1 cellular context compared by ENCODE assay signal in the genomic region with DNA sequence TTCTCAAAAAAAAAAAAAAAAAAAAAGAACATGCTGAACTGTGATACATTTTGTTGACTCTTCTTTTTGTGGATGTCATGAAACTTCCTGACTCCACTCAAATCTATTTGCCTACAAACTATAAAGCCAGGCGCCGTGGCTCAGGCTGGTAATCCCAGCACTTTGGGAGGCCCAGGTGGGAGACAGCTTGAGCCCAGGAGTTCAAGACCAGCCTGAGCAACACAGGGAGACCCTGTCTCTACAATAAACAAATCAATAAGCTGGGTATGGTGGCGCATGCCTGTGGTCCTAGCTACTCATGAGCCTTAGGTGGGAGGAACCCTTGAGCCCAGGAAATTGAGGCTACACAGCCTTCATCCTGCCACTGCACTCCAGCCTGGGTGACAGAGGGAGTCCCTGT.
TF ChIP-seq lines count a peak whose summit lies in the region.

No MANE protein-coding gene starts in this region.

TF ChIP-seq in HepG2, 621 proteins besides CTCF, POLR2A, EP300 and RAD21 (continues in another document):
- TF ChIP-seq NCOA1 (CRISPR knock-in tag; IDR thresholded peaks at IDR 0.05) (no peak), ONECUT2 (CRISPR knock-in tag; IDR thresholded peaks at IDR 0.05) (peak; percentile 67; the same call in 1 of the 2 replicates), ZBTB7A (CRISPR knock-in tag; IDR thresholded peaks at IDR 0.05) (peak; percentile 47; the same call in 1 of the 2 replicates), RCOR2 (CRISPR knock-in tag; IDR thresholded peaks at IDR 0.05) (0 out of 2 replicates have a peak, but pooled peaks have one; percentile 15), ZBTB20 (CRISPR knock-in tag; IDR thresholded peaks at IDR 0.05; ENCODE audit: borderline replicate concordance, low read depth) (no peak), SIN3B (IDR thresholded peaks at IDR 0.05; ENCODE audit: low read length) (no peak), PHF21A (CRISPR knock-in tag; IDR thresholded peaks at IDR 0.05) (peak; percentile 56), MAFK (conservative IDR thresholded peaks at IDR 0.05 in 1 of 2, IDR thresholded peaks at IDR 0.05 in 1 of 2; ENCODE audit: low read length in 2 of 2) (peak in 1 of 2 experiments; percentile 5; a peak in 1 of 4 replicates), ZSCAN25 (CRISPR knock-in tag; IDR thresholded peaks at IDR 0.05) (no peak), ETV5 (CRISPR knock-in tag; IDR thresholded peaks at IDR 0.05; ENCODE audit: borderline replicate concordance) (peak; percentile 28; the same call in 1 of the 2 replicates), ZMYM2 (CRISPR knock-in tag; IDR thresholded peaks at IDR 0.05) (0 out of 2 replicates have a peak, but pooled peaks have one; percentile 29), DMAP1 (CRISPR knock-in tag; IDR thresholded peaks at IDR 0.05) (no peak), MXI1 (IDR thresholded peaks at IDR 0.05; ENCODE audit: borderline replicate concordance, low read depth, low read length) (no peak), WIZ (CRISPR knock-in tag; IDR thresholded peaks at IDR 0.05) (no peak), TARDBP (CRISPR knock-in tag; IDR thresholded peaks at IDR 0.05) (no peak), ZNF326 (CRISPR knock-in tag; IDR thresholded peaks at IDR 0.05; ENCODE audit: borderline replicate concordance) (no peak), ZNF296 (CRISPR knock-in tag; conservative IDR thresholded peaks at IDR 0.05) (no peak), ZNF235 (CRISPR knock-in tag; IDR thresholded peaks at IDR 0.05; ENCODE audit: borderline replicate concordance) (no peak), AGO2 (optimal IDR thresholded peaks at IDR 0.05; ENCODE audit: low read depth, low read length) (no peak), AGO1 (IDR thresholded peaks at IDR 0.05; ENCODE audit: low read depth, low read length, poor library complexity, severe bottlenecking) (no peak), FOXP1 (IDR thresholded peaks at IDR 0.05) (no peak), FOXP1 (CRISPR knock-in tag; IDR thresholded peaks at IDR 0.05) (peak; percentile 51), NCOA2 (CRISPR knock-in tag; IDR thresholded peaks at IDR 0.05) (no peak), TEAD3 (CRISPR knock-in tag; optimal IDR thresholded peaks at IDR 0.05; ENCODE audit: borderline replicate concordance) (no peak), KDM6A (CRISPR knock-in tag; IDR thresholded peaks at IDR 0.05; ENCODE audit: low read depth) (no peak), KLF12 (CRISPR knock-in tag; IDR thresholded peaks at IDR 0.05; ENCODE audit: borderline replicate concordance) (peak; percentile 32; the same call in 1 of the 2 replicates), POLR2AphosphoS2 (IDR thresholded peaks at IDR 0.05; ENCODE audit: low read depth, low read length) (no peak), RARG (CRISPR knock-in tag; IDR thresholded peaks at IDR 0.05; ENCODE audit: low read depth) (no peak), HNRNPK (IDR thresholded peaks at IDR 0.05; ENCODE audit: low read depth, low read length, poor library complexity, severe bottlenecking) (no peak), ZNF343 (CRISPR knock-in tag; IDR thresholded peaks at IDR 0.05) (no peak), ZNF264 (CRISPR knock-in tag; IDR thresholded peaks at IDR 0.05) (no peak), HDAC1 (CRISPR knock-in tag; IDR thresholded peaks at IDR 0.05) (0 out of 2 replicates have a peak, but pooled peaks have one; percentile 5), ZSCAN30 (CRISPR knock-in tag; IDR thresholded peaks at IDR 0.05) (no peak), U2AF2 (IDR thresholded peaks at IDR 0.05; ENCODE audit: low read depth, low read length) (no peak), ELF4 (CRISPR knock-in tag; IDR thresholded peaks at IDR 0.05; ENCODE audit: borderline replicate concordance) (no peak), ZNF446 (CRISPR knock-in tag; IDR thresholded peaks at IDR 0.05) (no peak), ZFP82 (CRISPR knock-in tag; IDR thresholded peaks at IDR 0.05; ENCODE audit: borderline replicate concordance) (no peak), ZNF839 (CRISPR knock-in tag; IDR thresholded peaks at IDR 0.05; ENCODE audit: borderline replicate concordance) (0 out of 2 replicates have a peak, but pooled peaks have one; percentile 19), RBFOX2 (IDR thresholded peaks at IDR 0.05; ENCODE audit: low read depth, low read length) (no peak), ZSCAN31 (CRISPR knock-in tag; IDR thresholded peaks at IDR 0.05; ENCODE audit: low read depth) (0 out of 2 replicates have a peak, but pooled peaks have one; percentile 7), NR2C2 (CRISPR knock-in tag; IDR thresholded peaks at IDR 0.05; ENCODE audit: borderline replicate concordance) (no peak), ZSCAN21 (CRISPR knock-in tag; IDR thresholded peaks at IDR 0.05; ENCODE audit: borderline replicate concordance) (no peak)
- TF ChIP-seq, protein P1, sequence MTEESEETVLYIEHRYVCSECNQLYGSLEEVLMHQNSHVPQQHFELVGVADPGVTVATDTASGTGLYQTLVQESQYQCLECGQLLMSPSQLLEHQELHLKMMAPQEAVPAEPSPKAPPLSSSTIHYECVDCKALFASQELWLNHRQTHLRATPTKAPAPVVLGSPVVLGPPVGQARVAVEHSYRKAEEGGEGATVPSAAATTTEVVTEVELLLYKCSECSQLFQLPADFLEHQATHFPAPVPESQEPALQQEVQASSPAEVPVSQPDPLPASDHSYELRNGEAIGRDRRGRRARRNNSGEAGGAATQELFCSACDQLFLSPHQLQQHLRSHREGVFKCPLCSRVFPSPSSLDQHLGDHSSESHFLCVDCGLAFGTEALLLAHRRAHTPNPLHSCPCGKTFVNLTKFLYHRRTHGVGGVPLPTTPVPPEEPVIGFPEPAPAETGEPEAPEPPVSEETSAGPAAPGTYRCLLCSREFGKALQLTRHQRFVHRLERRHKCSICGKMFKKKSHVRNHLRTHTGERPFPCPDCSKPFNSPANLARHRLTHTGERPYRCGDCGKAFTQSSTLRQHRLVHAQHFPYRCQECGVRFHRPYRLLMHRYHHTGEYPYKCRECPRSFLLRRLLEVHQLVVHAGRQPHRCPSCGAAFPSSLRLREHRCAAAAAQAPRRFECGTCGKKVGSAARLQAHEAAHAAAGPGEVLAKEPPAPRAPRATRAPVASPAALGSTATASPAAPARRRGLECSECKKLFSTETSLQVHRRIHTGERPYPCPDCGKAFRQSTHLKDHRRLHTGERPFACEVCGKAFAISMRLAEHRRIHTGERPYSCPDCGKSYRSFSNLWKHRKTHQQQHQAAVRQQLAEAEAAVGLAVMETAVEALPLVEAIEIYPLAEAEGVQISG (CRISPR knock-in tag; IDR thresholded peaks at IDR 0.05): 0 out of 2 replicates have a peak, but pooled peaks have one; percentile 8
- TF ChIP-seq, protein P2, sequence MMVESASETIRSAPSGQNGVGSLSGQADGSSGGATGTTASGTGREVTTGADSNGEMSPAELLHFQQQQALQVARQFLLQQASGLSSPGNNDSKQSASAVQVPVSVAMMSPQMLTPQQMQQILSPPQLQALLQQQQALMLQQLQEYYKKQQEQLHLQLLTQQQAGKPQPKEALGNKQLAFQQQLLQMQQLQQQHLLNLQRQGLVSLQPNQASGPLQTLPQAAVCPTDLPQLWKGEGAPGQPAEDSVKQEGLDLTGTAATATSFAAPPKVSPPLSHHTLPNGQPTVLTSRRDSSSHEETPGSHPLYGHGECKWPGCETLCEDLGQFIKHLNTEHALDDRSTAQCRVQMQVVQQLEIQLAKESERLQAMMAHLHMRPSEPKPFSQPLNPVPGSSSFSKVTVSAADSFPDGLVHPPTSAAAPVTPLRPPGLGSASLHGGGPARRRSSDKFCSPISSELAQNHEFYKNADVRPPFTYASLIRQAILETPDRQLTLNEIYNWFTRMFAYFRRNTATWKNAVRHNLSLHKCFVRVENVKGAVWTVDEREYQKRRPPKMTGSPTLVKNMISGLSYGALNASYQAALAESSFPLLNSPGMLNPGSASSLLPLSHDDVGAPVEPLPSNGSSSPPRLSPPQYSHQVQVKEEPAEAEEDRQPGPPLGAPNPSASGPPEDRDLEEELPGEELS (CRISPR knock-in tag; IDR thresholded peaks at IDR 0.05): peak; percentile 47; the same call in 1 of the 2 replicates
- TF ChIP-seq, protein P3, sequence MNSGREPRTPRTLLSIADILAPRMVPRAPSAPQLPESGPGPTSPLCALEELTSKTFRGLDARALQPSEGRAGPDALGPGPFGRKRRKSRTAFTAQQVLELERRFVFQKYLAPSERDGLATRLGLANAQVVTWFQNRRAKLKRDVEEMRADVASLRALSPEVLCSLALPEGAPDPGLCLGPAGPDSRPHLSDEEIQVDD (CRISPR knock-in tag; IDR thresholded peaks at IDR 0.05; ENCODE audit: borderline replicate concordance): no peak
- TF ChIP-seq, protein P4, sequence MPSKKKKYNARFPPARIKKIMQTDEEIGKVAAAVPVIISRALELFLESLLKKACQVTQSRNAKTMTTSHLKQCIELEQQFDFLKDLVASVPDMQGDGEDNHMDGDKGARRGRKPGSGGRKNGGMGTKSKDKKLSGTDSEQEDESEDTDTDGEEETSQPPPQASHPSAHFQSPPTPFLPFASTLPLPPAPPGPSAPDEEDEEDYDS (CRISPR knock-in tag; IDR thresholded peaks at IDR 0.05): no peak
- TF ChIP-seq, protein P5, sequence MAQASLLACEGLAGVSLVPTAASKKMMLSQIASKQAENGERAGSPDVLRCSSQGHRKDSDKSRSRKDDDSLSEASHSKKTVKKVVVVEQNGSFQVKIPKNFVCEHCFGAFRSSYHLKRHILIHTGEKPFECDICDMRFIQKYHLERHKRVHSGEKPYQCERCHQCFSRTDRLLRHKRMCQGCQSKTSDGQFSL (CRISPR knock-in tag; IDR thresholded peaks at IDR 0.05): no peak
- TF ChIP-seq, protein P6, sequence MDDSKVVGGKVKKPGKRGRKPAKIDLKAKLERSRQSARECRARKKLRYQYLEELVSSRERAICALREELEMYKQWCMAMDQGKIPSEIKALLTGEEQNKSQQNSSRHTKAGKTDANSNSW (CRISPR knock-in tag; IDR thresholded peaks at IDR 0.05; ENCODE audit: borderline replicate concordance): no peak
- TF ChIP-seq, protein P7, sequence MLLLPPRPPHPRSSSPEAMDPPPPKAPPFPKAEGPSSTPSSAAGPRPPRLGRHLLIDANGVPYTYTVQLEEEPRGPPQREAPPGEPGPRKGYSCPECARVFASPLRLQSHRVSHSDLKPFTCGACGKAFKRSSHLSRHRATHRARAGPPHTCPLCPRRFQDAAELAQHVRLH (CRISPR knock-in tag; IDR thresholded peaks at IDR 0.05; ENCODE audit: borderline replicate concordance, low read depth): no peak
- TF ChIP-seq, protein P8, sequence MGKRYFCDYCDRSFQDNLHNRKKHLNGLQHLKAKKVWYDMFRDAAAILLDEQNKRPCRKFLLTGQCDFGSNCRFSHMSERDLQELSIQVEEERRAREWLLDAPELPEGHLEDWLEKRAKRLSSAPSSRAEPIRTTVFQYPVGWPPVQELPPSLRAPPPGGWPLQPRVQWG (CRISPR knock-in tag; IDR thresholded peaks at IDR 0.05; ENCODE audit: borderline replicate concordance, low read depth): no peak
- TF ChIP-seq, protein P9, sequence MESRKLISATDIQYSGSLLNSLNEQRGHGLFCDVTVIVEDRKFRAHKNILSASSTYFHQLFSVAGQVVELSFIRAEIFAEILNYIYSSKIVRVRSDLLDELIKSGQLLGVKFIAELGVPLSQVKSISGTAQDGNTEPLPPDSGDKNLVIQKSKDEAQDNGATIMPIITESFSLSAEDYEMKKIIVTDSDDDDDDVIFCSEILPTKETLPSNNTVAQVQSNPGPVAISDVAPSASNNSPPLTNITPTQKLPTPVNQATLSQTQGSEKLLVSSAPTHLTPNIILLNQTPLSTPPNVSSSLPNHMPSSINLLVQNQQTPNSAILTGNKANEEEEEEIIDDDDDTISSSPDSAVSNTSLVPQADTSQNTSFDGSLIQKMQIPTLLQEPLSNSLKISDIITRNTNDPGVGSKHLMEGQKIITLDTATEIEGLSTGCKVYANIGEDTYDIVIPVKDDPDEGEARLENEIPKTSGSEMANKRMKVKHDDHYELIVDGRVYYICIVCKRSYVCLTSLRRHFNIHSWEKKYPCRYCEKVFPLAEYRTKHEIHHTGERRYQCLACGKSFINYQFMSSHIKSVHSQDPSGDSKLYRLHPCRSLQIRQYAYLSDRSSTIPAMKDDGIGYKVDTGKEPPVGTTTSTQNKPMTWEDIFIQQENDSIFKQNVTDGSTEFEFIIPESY (CRISPR knock-in tag; IDR thresholded peaks at IDR 0.05): peak; percentile 48; the same call in 1 of the 2 replicates
- TF ChIP-seq, protein P10, sequence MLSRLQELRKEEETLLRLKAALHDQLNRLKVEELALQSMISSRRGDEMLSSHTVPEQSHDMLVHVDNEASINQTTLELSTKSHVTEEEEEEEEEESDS (CRISPR knock-in tag; IDR thresholded peaks at IDR 0.05; ENCODE audit: borderline replicate concordance): no peak
- TF ChIP-seq, protein P11, sequence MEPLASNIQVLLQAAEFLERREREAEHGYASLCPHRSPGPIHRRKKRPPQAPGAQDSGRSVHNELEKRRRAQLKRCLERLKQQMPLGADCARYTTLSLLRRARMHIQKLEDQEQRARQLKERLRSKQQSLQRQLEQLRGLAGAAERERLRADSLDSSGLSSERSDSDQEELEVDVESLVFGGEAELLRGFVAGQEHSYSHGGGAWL (CRISPR knock-in tag; IDR thresholded peaks at IDR 0.05): peak; percentile 1; the same call in 1 of the 2 replicates
- TF ChIP-seq, protein P12, sequence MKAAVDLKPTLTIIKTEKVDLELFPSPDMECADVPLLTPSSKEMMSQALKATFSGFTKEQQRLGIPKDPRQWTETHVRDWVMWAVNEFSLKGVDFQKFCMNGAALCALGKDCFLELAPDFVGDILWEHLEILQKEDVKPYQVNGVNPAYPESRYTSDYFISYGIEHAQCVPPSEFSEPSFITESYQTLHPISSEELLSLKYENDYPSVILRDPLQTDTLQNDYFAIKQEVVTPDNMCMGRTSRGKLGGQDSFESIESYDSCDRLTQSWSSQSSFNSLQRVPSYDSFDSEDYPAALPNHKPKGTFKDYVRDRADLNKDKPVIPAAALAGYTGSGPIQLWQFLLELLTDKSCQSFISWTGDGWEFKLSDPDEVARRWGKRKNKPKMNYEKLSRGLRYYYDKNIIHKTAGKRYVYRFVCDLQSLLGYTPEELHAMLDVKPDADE (CRISPR knock-in tag; IDR thresholded peaks at IDR 0.05): no peak
- TF ChIP-seq, protein P13, sequence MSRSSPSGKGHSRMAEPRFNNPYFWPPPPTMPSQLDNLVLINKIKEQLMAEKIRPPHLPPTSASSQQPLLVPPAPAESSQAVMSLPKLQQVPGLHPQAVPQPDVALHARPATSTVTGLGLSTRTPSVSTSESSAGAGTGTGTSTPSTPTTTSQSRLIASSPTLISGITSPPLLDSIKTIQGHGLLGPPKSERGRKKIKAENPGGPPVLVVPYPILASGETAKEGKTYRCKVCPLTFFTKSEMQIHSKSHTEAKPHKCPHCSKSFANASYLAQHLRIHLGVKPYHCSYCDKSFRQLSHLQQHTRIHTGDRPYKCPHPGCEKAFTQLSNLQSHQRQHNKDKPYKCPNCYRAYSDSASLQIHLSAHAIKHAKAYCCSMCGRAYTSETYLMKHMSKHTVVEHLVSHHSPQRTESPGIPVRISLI (CRISPR knock-in tag; IDR thresholded peaks at IDR 0.05; ENCODE audit: borderline replicate concordance): peak; percentile 72; the same call in 1 of the 2 replicates
